1 cellular context compared by ENCODE assay signal in genomic region chr6:27605401-27606342, GRCh38.
A peak's percentile ranks its signal among the peaks of the same experiment; 100 is the strongest.
TF ChIP-seq lines count a peak whose summit lies in the region.

No MANE protein-coding gene starts in this region.

TF ChIP-seq in K562, 482 proteins besides CTCF, POLR2A, EP300 and RAD21 (continued from another document and continues in another):
- TF ChIP-seq NFRKB (IDR thresholded peaks at IDR 0.05; ENCODE audit: low read depth): peak; percentile 42; the same call in 1 of the 2 replicates
- TF ChIP-seq FOXK2 (conservative IDR thresholded peaks at IDR 0.05 in 1 of 2, IDR thresholded peaks at IDR 0.05 in 1 of 2; ENCODE audit: low read depth in 2 of 2): peak; percentile 56 to 92; a peak in 3 of 4 replicates
- TF ChIP-seq KAT2B (IDR thresholded peaks at IDR 0.05; ENCODE audit: low read depth, low read length): no peak
- 0 out of 2 replicates have a peak, but pooled peaks have one; percentile 5 for TF ChIP-seq MAFG (tag; conservative IDR thresholded peaks at IDR 0.05)
- peak; percentile 36; the same call in 1 of the 2 replicates for TF ChIP-seq NKRF (IDR thresholded peaks at IDR 0.05; ENCODE audit: borderline replicate concordance)
- TF ChIP-seq BCOR (IDR thresholded peaks at IDR 0.05): peak; percentile 69; the same call in 1 of the 2 replicates
- peak in 1 of 2 experiments; percentile 52; a peak in 1 of 4 replicates for TF ChIP-seq MAZ (CRISPR knock-in tag; conservative IDR thresholded peaks at IDR 0.05 in 1 of 2, IDR thresholded peaks at IDR 0.05 in 1 of 2)
- TF ChIP-seq E2F8 (IDR thresholded peaks at IDR 0.05; ENCODE audit: low read depth, partially characterized antibody): peak; percentile 47
- TF ChIP-seq, protein P1, sequence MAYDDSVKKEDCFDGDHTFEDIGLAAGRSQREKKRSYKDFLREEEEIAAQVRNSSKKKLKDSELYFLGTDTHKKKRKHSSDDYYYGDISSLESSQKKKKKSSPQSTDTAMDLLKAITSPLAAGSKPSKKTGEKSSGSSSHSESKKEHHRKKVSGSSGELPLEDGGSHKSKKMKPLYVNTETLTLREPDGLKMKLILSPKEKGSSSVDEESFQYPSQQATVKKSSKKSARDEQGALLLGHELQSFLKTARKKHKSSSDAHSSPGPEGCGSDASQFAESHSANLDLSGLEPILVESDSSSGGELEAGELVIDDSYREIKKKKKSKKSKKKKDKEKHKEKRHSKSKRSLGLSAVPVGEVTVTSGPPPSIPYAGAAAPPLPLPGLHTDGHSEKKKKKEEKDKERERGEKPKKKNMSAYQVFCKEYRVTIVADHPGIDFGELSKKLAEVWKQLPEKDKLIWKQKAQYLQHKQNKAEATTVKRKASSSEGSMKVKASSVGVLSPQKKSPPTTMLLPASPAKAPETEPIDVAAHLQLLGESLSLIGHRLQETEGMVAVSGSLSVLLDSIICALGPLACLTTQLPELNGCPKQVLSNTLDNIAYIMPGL (CRISPR knock-in tag; IDR thresholded peaks at IDR 0.05): peak; percentile 97
- TF ChIP-seq ZNF699 (CRISPR knock-in tag; IDR thresholded peaks at IDR 0.05; ENCODE audit: insufficient replicate concordance): no peak
- peak in 1 of 2 experiments; percentile 34; a peak in 1 of 4 replicates for TF ChIP-seq MNT (conservative IDR thresholded peaks at IDR 0.05)
- TF ChIP-seq MTA3 (IDR thresholded peaks at IDR 0.05; ENCODE audit: borderline replicate concordance): peak; percentile 24
- 0 out of 2 replicates have a peak, but pooled peaks have one; percentile 52 for TF ChIP-seq L3MBTL2 (IDR thresholded peaks at IDR 0.05)
- peak; percentile 51; the same call in 1 of the 2 replicates for TF ChIP-seq EHMT2 (IDR thresholded peaks at IDR 0.05)
- 0 out of 2 replicates have a peak, but pooled peaks have one; percentile 50 for TF ChIP-seq NFATC3 (IDR thresholded peaks at IDR 0.05)
- no peak for TF ChIP-seq FOXK1 (CRISPR knock-in tag; IDR thresholded peaks at IDR 0.05; ENCODE audit: borderline replicate concordance)
- no peak for TF ChIP-seq ZNF23 (CRISPR knock-in tag; IDR thresholded peaks at IDR 0.05)
- TF ChIP-seq CSDE1 (IDR thresholded peaks at IDR 0.05): peak in 1 of 2 experiments; percentile 86; a peak in 2 of 4 replicates
- peak; percentile 30 for TF ChIP-seq LEF1 (IDR thresholded peaks at IDR 0.05)
- peak; percentile 100 for TF ChIP-seq TBP (optimal IDR thresholded peaks at IDR 0.05; ENCODE audit: low read depth, low read length)
- peak; percentile 68; the same call in 1 of the 2 replicates for TF ChIP-seq CBX1 (IDR thresholded peaks at IDR 0.05; ENCODE audit: low read depth)
- TF ChIP-seq, protein P2, sequence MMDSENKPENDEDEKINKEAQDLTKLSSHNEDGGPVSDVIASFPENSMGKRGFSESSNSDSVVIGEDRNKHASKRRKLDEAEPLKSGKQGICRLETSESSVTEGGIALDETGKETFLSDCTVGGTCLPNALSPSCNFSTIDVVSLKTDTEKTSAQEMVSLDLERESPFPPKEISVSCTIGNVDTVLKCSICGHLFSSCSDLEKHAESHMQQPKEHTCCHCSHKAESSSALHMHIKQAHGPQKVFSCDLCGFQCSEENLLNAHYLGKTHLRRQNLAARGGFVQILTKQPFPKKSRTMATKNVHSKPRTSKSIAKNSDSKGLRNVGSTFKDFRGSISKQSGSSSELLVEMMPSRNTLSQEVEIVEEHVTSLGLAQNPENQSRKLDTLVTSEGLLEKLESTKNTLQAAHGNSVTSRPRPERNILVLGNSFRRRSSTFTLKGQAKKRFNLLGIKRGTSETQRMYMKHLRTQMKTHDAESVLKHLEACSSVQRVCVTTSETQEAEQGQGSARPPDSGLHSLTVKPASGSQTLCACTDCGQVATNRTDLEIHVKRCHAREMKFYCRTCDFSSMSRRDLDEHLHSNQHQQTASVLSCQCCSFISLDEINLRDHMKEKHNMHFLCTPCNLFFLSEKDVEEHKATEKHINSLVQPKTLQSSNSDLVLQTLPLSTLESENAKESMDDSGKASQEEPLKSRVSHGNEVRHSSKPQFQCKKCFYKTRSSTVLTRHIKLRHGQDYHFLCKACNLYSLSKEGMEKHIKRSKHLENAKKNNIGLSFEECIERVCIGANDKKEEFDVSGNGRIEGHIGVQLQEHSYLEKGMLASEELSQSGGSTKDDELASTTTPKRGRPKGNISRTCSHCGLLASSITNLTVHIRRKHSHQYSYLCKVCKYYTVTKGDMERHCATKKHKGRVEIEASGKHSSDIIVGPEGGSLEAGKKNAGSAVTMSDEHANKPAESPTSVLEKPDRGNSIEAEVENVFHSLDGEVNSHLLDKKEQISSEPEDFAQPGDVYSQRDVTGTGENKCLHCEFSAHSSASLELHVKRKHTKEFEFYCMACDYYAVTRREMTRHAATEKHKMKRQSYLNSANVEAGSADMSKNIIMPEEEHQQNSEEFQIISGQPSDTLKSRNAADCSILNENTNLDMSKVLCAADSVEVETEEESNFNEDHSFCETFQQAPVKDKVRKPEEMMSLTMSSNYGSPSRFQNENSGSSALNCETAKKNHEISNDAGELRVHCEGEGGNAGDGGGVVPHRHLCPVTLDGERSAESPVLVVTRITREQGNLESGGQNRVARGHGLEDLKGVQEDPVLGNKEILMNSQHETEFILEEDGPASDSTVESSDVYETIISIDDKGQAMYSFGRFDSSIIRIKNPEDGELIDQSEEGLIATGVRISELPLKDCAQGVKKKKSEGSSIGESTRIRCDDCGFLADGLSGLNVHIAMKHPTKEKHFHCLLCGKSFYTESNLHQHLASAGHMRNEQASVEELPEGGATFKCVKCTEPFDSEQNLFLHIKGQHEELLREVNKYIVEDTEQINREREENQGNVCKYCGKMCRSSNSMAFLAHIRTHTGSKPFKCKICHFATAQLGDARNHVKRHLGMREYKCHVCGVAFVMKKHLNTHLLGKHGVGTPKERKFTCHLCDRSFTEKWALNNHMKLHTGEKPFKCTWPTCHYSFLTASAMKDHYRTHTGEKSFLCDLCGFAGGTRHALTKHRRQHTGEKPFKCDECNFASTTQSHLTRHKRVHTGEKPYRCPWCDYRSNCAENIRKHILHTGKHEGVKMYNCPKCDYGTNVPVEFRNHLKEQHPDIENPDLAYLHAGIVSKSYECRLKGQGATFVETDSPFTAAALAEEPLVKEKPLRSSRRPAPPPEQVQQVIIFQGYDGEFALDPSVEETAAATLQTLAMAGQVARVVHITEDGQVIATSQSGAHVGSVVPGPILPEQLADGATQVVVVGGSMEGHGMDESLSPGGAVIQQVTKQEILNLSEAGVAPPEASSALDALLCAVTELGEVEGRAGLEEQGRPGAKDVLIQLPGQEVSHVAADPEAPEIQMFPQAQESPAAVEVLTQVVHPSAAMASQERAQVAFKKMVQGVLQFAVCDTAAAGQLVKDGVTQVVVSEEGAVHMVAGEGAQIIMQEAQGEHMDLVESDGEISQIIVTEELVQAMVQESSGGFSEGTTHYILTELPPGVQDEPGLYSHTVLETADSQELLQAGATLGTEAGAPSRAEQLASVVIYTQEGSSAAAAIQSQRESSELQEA (IDR thresholded peaks at IDR 0.05; ENCODE audit: low read depth): peak; percentile 80
- TF ChIP-seq, protein P3, sequence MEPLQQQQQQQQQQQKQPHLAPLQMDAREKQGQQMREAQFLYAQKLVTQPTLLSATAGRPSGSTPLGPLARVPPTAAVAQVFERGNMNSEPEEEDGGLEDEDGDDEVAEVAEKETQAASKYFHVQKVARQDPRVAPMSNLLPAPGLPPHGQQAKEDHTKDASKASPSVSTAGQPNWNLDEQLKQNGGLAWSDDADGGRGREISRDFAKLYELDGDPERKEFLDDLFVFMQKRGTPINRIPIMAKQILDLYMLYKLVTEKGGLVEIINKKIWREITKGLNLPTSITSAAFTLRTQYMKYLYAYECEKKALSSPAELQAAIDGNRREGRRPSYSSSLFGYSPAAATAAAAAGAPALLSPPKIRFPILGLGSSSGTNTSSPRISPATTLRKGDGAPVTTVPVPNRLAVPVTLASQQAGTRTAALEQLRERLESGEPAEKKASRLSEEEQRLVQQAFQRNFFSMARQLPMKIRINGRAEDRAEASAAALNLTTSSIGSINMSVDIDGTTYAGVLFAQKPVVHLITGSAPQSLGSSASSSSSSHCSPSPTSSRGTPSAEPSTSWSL (CRISPR knock-in tag; IDR thresholded peaks at IDR 0.05; ENCODE audit: borderline replicate concordance): no peak
- peak; percentile 91 for TF ChIP-seq FOSL1 (tag; conservative IDR thresholded peaks at IDR 0.05)
- 0 out of 4 replicates have a peak, but pooled peaks of 1 of the 2 experiments have one; percentile 53 for TF ChIP-seq SRF (CRISPR knock-in tag; IDR thresholded peaks at IDR 0.05)
- TF ChIP-seq RCOR1 (IDR thresholded peaks at IDR 0.05; ENCODE audit: borderline replicate concordance in 1 of 2, low read depth in 2 of 2, low read length in 2 of 2): peak in 1 of 2 experiments; percentile 91; a peak in 2 of 4 replicates
- 0 out of 2 replicates have a peak, but pooled peaks have one; percentile 51 for TF ChIP-seq ZNF12 (CRISPR knock-in tag; IDR thresholded peaks at IDR 0.05)
- peak; percentile 87 for TF ChIP-seq GTF3C2 (IDR thresholded peaks at IDR 0.05; ENCODE audit: borderline replicate concordance, extremely low read depth, insufficient read length)
- peak; percentile 39; the same call in 1 of the 2 replicates for TF ChIP-seq RFX5 (IDR thresholded peaks at IDR 0.05; ENCODE audit: low read depth, low read length)
- TF ChIP-seq ZBTB17 (CRISPR knock-in tag; IDR thresholded peaks at IDR 0.05): peak; percentile 96
- peak; percentile 23; the same call in 1 of the 2 replicates for TF ChIP-seq PREB (CRISPR knock-in tag; IDR thresholded peaks at IDR 0.05)
- no peak for TF ChIP-seq NCOA4 (IDR thresholded peaks at IDR 0.05; ENCODE audit: partially characterized antibody)
- peak; percentile 51 for TF ChIP-seq CREM (IDR thresholded peaks at IDR 0.05; ENCODE audit: low read depth)
- TF ChIP-seq LARP7 (IDR thresholded peaks at IDR 0.05): 0 out of 2 replicates have a peak, but pooled peaks have one; percentile 18
- TF ChIP-seq RBM14 (IDR thresholded peaks at IDR 0.05; ENCODE audit: borderline replicate concordance, insufficient read depth, low read depth, low read length): no peak
